In the genomic region with DNA sequence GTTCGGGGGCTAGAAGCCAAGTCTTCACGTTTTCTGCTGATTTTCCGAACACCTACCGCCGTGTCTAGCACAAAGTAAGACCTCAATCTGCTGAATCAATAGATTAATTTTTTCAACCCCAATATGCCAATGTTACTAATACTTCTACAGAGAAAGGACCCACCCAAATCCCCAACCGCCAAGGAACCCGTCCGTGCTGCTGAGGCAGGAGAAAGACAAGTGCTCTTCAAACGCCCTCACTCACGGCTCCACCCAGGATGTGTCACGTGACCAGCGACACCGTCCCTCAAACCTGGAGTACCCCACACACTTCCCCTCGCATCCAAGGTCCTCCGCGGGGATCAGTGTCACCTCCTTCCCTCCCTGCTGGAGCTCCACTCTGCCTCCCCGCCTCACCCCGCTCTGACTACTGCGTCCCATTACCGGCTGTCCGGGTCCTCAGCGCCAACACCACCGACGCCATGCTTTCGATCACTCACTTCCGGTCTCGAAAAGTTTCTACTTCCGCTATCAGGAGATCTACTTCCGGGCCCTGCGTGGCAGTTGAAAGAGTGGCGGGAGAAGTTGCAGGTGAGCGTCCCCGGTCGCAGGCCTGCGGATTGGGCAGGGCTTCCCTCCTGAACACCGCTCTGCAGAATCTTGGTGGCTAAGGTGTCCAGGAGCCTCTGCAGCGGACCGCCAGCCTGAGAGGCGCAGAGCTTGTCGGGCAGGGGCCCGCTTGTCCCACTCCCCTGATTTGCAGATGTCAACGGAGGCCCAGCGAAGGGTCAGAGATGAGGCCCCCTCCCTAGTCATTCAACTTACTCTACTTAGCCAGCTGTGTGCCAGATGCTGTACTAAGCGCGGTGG, we compare ENCODE assay signal across 1 cellular context.
A peak's percentile ranks its signal among the peaks of the same experiment; 100 is the strongest.
TF ChIP-seq lines count a peak whose summit lies in the region.

EME1 (plus strand) TSS at position 522 of the 849 bp plus-strand sequence. CDS start 1,980 bp downstream, outside the sequence.
MRPL27 (minus strand) TSS at position 477 of the 849 bp plus-strand sequence; CDS start at position 463, 14 bp downstream.

TF ChIP-seq in K562, 482 proteins besides CTCF, POLR2A, EP300 and RAD21 (continued from another document and continues in another):
- TF ChIP-seq PKNOX1 (IDR thresholded peaks at IDR 0.05) (peak; percentile 87), SIRT6 (IDR thresholded peaks at IDR 0.05; ENCODE audit: low read depth, low read length) (no peak), ZEB2 (IDR thresholded peaks at IDR 0.05) (peak; percentile 19; the same call in 1 of the 2 replicates), GATAD2A (IDR thresholded peaks at IDR 0.05) (no peak), AFF4 (CRISPR knock-in tag; IDR thresholded peaks at IDR 0.05) (peak; percentile 30), CBFB (CRISPR knock-in tag; IDR thresholded peaks at IDR 0.05) (peak; percentile 70; the same call in 1 of the 2 replicates), HMGXB4 (CRISPR knock-in tag; IDR thresholded peaks at IDR 0.05) (peak; percentile 34; the same call in 1 of the 2 replicates), ZBTB26 (CRISPR knock-in tag; IDR thresholded peaks at IDR 0.05) (peak; percentile 75; the same call in 1 of the 2 replicates), SMARCC2 (IDR thresholded peaks at IDR 0.05; ENCODE audit: low read depth) (no peak), TCF7 (IDR thresholded peaks at IDR 0.05; ENCODE audit: borderline replicate concordance) (no peak), MYNN (IDR thresholded peaks at IDR 0.05) (no peak), MYNN (CRISPR knock-in tag; IDR thresholded peaks at IDR 0.05) (no peak), KDM1A (IDR thresholded peaks at IDR 0.05) (no peak), NR2C2 (CRISPR knock-in tag; IDR thresholded peaks at IDR 0.05) (peak; percentile 95), NR2C2 (tag; IDR thresholded peaks at IDR 0.05) (peak; percentile 100), ATF6 (CRISPR knock-in tag; IDR thresholded peaks at IDR 0.05) (peak; percentile 84; the same call in 1 of the 2 replicates), RBFOX2 (IDR thresholded peaks at IDR 0.05; ENCODE audit: low read depth, low read length) (peak; percentile 97), MEIS2 (IDR thresholded peaks at IDR 0.05; ENCODE audit: partially characterized antibody) (peak; percentile 29), ZNF76 (CRISPR knock-in tag; IDR thresholded peaks at IDR 0.05; ENCODE audit: borderline replicate concordance) (no peak), ETV6 (IDR thresholded peaks at IDR 0.05; ENCODE audit: borderline replicate concordance in 1 of 2, low read depth in 2 of 2, low read length in 1 of 2) (peak; percentile 52 to 80; a peak in 2 of 4 replicates), ETV6 (CRISPR knock-in tag; IDR thresholded peaks at IDR 0.05; ENCODE audit: borderline replicate concordance) (no peak), ZBED1 (IDR thresholded peaks at IDR 0.05) (no peak), TRIM24 (IDR thresholded peaks at IDR 0.05) (peak in 1 of 2 experiments; percentile 87; a peak in 2 of 4 replicates), PHF20 (IDR thresholded peaks at IDR 0.05; ENCODE audit: partially characterized antibody) (peak; percentile 99), SNRNP70 (optimal IDR thresholded peaks at IDR 0.05; ENCODE audit: low read depth, low read length) (no peak), NRF1 (conservative IDR thresholded peaks at IDR 0.05 in 1 of 2, IDR thresholded peaks at IDR 0.05 in 1 of 2) (peak in 1 of 2 experiments; percentile 42; a peak in 3 of 4 replicates), ZBTB8A (IDR thresholded peaks at IDR 0.05; ENCODE audit: partially characterized antibody) (no peak), MYC (IDR thresholded peaks at IDR 0.05; ENCODE audit: low read depth, low read length) (peak; percentile 98), MYC (CRISPR knock-in tag; IDR thresholded peaks at IDR 0.05; ENCODE audit: borderline replicate concordance, low read depth) (peak; percentile 78; the same call in 1 of the 2 replicates), ETV1 (tag; conservative IDR thresholded peaks at IDR 0.05; ENCODE audit: low read depth) (peak; percentile 98), YBX1 (IDR thresholded peaks at IDR 0.05) (no peak), TSC22D4 (tag; IDR thresholded peaks at IDR 0.05) (no peak), FOSL1 (tag; conservative IDR thresholded peaks at IDR 0.05) (0 out of 2 replicates have a peak, but pooled peaks have one; percentile 48), TBP (optimal IDR thresholded peaks at IDR 0.05; ENCODE audit: low read depth, low read length) (peak; percentile 95), SRSF7 (optimal IDR thresholded peaks at IDR 0.05; ENCODE audit: low read depth, low read length) (no peak), GABPA (tag; conservative IDR thresholded peaks at IDR 0.05; ENCODE audit: low read depth) (peak; percentile 100), POLR2B (IDR thresholded peaks at IDR 0.05; ENCODE audit: low read depth, partially characterized antibody) (peak; percentile 97), CHD1 (IDR thresholded peaks at IDR 0.05; ENCODE audit: low read length) (no peak), SAP30 (IDR thresholded peaks at IDR 0.05; ENCODE audit: borderline replicate concordance, insufficient read depth, low read depth, low read length, poor library complexity, severe bottlenecking) (peak; percentile 97), PCBP2 (IDR thresholded peaks at IDR 0.05; ENCODE audit: low read depth, low read length, poor library complexity, severe bottlenecking) (no peak), CREM (IDR thresholded peaks at IDR 0.05; ENCODE audit: low read depth) (peak; percentile 79), PTBP1 (IDR thresholded peaks at IDR 0.05; ENCODE audit: low read depth, low read length) (no peak), RBM17 (IDR thresholded peaks at IDR 0.05; ENCODE audit: borderline replicate concordance, low read depth, low read length) (no peak), IFI16 (CRISPR knock-in tag; IDR thresholded peaks at IDR 0.05) (0 out of 2 replicates have a peak, but pooled peaks have one; percentile 58), MXI1 (IDR thresholded peaks at IDR 0.05; ENCODE audit: low read depth, low read length) (peak; percentile 74), MCM7 (IDR thresholded peaks at IDR 0.05) (no peak; a peak in 1 of 4 replicates), DNMT1 (IDR thresholded peaks at IDR 0.05) (no peak), SREBF2 (CRISPR knock-in tag; IDR thresholded peaks at IDR 0.05) (0 out of 2 replicates have a peak, but pooled peaks have one; percentile 34), SMARCE1 (IDR thresholded peaks at IDR 0.05) (peak; percentile 46), ASH1L (IDR thresholded peaks at IDR 0.05; ENCODE audit: borderline replicate concordance, low read depth, partially characterized antibody) (peak; percentile 73), CHD2 (IDR thresholded peaks at IDR 0.05; ENCODE audit: low read depth, low read length) (0 out of 2 replicates have a peak, but pooled peaks have one; percentile 8)
- TF ChIP-seq, protein P1, sequence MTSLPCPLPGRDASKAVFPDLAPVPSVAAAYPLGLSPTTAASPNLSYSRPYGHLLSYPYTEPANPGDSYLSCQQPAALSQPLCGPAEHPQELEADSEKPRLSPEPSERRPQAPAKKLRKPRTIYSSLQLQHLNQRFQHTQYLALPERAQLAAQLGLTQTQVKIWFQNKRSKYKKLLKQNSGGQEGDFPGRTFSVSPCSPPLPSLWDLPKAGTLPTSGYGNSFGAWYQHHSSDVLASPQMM (CRISPR knock-in tag; IDR thresholded peaks at IDR 0.05) = no peak
- TF ChIP-seq, protein P2, sequence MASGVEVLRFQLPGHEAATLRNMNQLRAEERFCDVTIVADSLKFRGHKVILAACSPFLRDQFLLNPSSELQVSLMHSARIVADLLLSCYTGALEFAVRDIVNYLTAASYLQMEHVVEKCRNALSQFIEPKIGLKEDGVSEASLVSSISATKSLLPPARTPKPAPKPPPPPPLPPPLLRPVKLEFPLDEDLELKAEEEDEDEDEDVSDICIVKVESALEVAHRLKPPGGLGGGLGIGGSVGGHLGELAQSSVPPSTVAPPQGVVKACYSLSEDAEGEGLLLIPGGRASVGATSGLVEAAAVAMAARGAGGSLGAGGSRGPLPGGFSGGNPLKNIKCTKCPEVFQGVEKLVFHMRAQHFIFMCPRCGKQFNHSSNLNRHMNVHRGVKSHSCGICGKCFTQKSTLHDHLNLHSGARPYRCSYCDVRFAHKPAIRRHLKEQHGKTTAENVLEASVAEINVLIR (CRISPR knock-in tag; IDR thresholded peaks at IDR 0.05) = 0 out of 2 replicates have a peak, but pooled peaks have one; percentile 26
- TF ChIP-seq, protein P3, sequence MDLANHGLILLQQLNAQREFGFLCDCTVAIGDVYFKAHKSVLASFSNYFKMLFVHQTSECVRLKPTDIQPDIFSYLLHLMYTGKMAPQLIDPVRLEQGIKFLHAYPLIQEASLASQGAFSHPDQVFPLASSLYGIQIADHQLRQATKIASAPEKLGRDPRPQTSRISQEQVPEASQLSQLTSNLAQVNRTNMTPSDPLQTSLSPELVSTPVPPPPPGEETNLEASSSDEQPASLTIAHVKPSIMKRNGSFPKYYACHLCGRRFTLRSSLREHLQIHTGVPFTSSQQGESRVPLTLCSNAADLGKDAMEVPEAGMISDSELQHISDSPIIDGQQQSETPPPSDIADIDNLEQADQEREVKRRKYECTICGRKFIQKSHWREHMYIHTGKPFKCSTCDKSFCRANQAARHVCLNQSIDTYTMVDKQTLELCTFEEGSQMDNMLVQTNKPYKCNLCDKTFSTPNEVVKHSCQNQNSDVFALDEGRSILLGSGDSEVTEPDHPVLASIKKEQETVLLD (IDR thresholded peaks at IDR 0.05) = peak; percentile 71; the same call in 1 of the 2 replicates
